Comparison of ENCODE assay signal across 9 cellular contexts in genomic region chr5:143244000-143244736, GRCh38.
DNase-seq lines count a peak whose midpoint lies in the region; ATAC-seq, FAIRE-seq and TF ChIP-seq lines count a peak whose summit lies in the region.
"Had no signal": no experiment of that assay in that cellular context is flagged by ENCODE, and none has a peak within 500 bp of the region (broad histone marks: within the 10 kb centered on the region; RNA-seq: fewer than 3 reads in every experiment).

No MANE protein-coding gene starts in this region.

- TSS peak; percentile 76 for BruUV-seq in MCF 10A (replicated peaks; lab: Mats Ljungman, UMichigan)

- no peaks in the 10 kb centered on the region for H3K9me1 ChIP-seq in keratinocyte (ENCODE audit: control insufficient read depth, extremely low read depth, insufficient read depth, low read length)

- peak overlapping the region; percentile 84 for H3K27ac Mint-ChIP-seq in MCF 10A (ENCODE audit: low read depth, unreplicated experiment)

- peak; percentile 77 for DNase-seq in HK-2 (ENCODE audit: unreplicated experiment)
- peak; percentile 98 for DNase-seq in MCF 10A (ENCODE audit: unreplicated experiment)
- peak; percentile 90 for DNase-seq in keratinocyte (ENCODE audit: low read depth, low spot score)
- DNase-seq in suprapubic skin (ENCODE audit: low spot score in 2 of 2), result peak; percentile 83 to 84
- no peak for DNase-seq in HEK293T (ENCODE audit: extremely low spot score)
- DNase-seq in GM10266 (ENCODE audit: extremely low spot score), result no peak
- no peak for DNase-seq in GDM1 (lab: John Stamatoyannopoulos, UW)
- DNase-seq: NCI-H510A treated with DMSO at 0.1 percent for 48 hours had no signal

- TF ChIP-seq POLR2A in suprapubic skin (IDR thresholded peaks at IDR 0.05), result no peak

- peak overlapping the region; percentile 66 for H2AFZ ChIP-seq in keratinocyte (ENCODE audit: control insufficient read depth, low read length)

- TF ChIP-seq EP300 in suprapubic skin (IDR thresholded peaks at IDR 0.05), result no peak

- FAIRE-seq in keratinocyte (lab: Jason Lieb, UNC), result peak; percentile 95

- intact Hi-C loops in MCF 10A (cut with micrococcal nuclease), result loop anchor here (1.0 to 10.0 kb wide), 9 partner anchors 18 to 319 kb away; partner anchors contain the start of gene NR3C1

- H4K20me1 ChIP-seq in keratinocyte (ENCODE audit: control insufficient read depth, extremely low read depth, insufficient read depth, low read length), result no peaks in the 10 kb centered on the region

- peak overlapping the region; percentile 54 for H3K4me3 Mint-ChIP-seq in MCF 10A (ENCODE audit: unreplicated experiment)

- ATAC-seq in GM21381 (IDR thresholded peaks at IDR 0.05; ENCODE audit: unreplicated experiment), result no peak

- no peak for TF ChIP-seq CTCF in MCF 10A (IDR thresholded peaks at IDR 0.05; ENCODE audit: unreplicated experiment)
- no peak for TF ChIP-seq CTCF in keratinocyte (optimal IDR thresholded peaks at IDR 0.05 in 1 of 3, IDR thresholded peaks at IDR 0.05 in 1 of 3, conservative IDR thresholded peaks at IDR 0.05 in 1 of 3; ENCODE audit: extremely low read depth in 1 of 3, insufficient read depth in 2 of 3, low read length in 3 of 3)
- TF ChIP-seq CTCF in suprapubic skin (IDR thresholded peaks at IDR 0.05), result no peak
- TF ChIP-seq CTCF in GM10266 (IDR thresholded peaks at IDR 0.05; ENCODE audit: control insufficient read depth, insufficient read depth, low read depth, missing control alignments), result no peak

- POLR2A ChIA-PET in MCF 10A (lab: Yijun Ruan, JAX) (interaction anchor here (0.8 to 4.0 kb wide), 34 partner anchors 9 to 679 kb away, joined by 3 to 94 read pairs (median 4); partner anchors contain the start of gene NR3C1), HEK293T (lab: Yijun Ruan, JAX) (interaction anchor here (0.8 kb wide), 1 partner anchor 17 kb away, joined by 3 read pairs; no protein-coding TSS in a partner anchor)

- H3K27me3 ChIP-seq in keratinocyte (ENCODE audit: control insufficient read depth, extremely low read depth, insufficient read depth, low read length), result no peaks in the 10 kb centered on the region
- no peaks in the 10 kb centered on the region for H3K27me3 ChIP-seq in suprapubic skin

- WGBS in suprapubic skin, result 59% methylated on average over 16 of the region's 16 CpGs

- H3K36me3 ChIP-seq in keratinocyte (ENCODE audit: control insufficient read depth in 2 of 2, extremely low read depth in 1 of 2, insufficient read depth in 2 of 2, low read length in 2 of 2), result no peaks in the 10 kb centered on the region
- H3K36me3 ChIP-seq in suprapubic skin, result no peaks in the 10 kb centered on the region

- H3K4me1 ChIP-seq in keratinocyte (ENCODE audit: control insufficient read depth, extremely low read depth, insufficient read depth, low read length) (peaks cover 59% of the 10 kb centered on the region), suprapubic skin (peaks cover 13% of the 10 kb centered on the region)

- H3K9me3 Mint-ChIP-seq in MCF 10A (ENCODE audit: unreplicated experiment), result peaks cover 8% of the 10 kb centered on the region

- no peaks in the 10 kb centered on the region for H3K9me3 ChIP-seq in keratinocyte (ENCODE audit: control insufficient read depth, low read depth, low read length)
- no peaks in the 10 kb centered on the region for H3K9me3 ChIP-seq in suprapubic skin

- H3K4me1 Mint-ChIP-seq in MCF 10A (ENCODE audit: insufficient read depth, unreplicated experiment), result peaks cover 61% of the 10 kb centered on the region

- dilution Hi-C loops in keratinocyte (cut with MboI; ENCODE audit: extremely low pct_ligation_motif_present, low sequenced_read_pairs), result no loop called here

- peak overlapping the region; percentile 83 for H3K9ac ChIP-seq in keratinocyte (ENCODE audit: control insufficient read depth, extremely low read depth, insufficient read depth, low read length)

- H3K4me3 ChIP-seq in keratinocyte (ENCODE audit: control insufficient read depth in 2 of 3, extremely low read depth in 1 of 3, insufficient read depth in 2 of 3, low read depth in 1 of 3, low read length in 3 of 3) (peak overlapping the region in 2 of 3 experiments; percentile 50 to 54), suprapubic skin (no peak overlapping the region)

- CTCF ChIA-PET in MCF 10A (lab: Yijun Ruan, JAX), result interaction anchor here (0.5 to 1.7 kb wide), 11 partner anchors 16 to 581 kb away, joined by 3 to 5 read pairs (median 3); no protein-coding TSS in a partner anchor
- CTCF ChIA-PET in HEK293T (lab: Yijun Ruan, JAX), result interaction anchor here (0.6 kb wide), 1 partner anchor 80 kb away, joined by 3 read pairs; no protein-coding TSS in a partner anchor

- H3K4me2 ChIP-seq in keratinocyte (ENCODE audit: control insufficient read depth, extremely low read depth, insufficient read depth, low read depth, low read length), result peak overlapping the region; percentile 87

- H3K79me2 ChIP-seq in keratinocyte (ENCODE audit: control insufficient read depth, insufficient read depth, low read length), result no peaks in the 10 kb centered on the region

- no peaks in the 10 kb centered on the region for H3K27me3 Mint-ChIP-seq in MCF 10A (ENCODE audit: insufficient read depth, unreplicated experiment)

- H3K27ac ChIP-seq in keratinocyte (ENCODE audit: control insufficient read depth, insufficient read depth, low read length) (peak overlapping the region; percentile 99), suprapubic skin (peak overlapping the region; percentile 57)

- H3K36me3 Mint-ChIP-seq in MCF 10A (ENCODE audit: insufficient read depth, unreplicated experiment), result no peaks in the 10 kb centered on the region

TF ChIP-seq in HEK293T, 16 proteins besides CTCF, POLR2A, EP300 and RAD21:
- TF ChIP-seq FOXM1 (IDR thresholded peaks at IDR 0.05; ENCODE audit: borderline replicate concordance) (no peak), ELF4 (IDR thresholded peaks at IDR 0.05) (no peak), TARDBP (IDR thresholded peaks at IDR 0.05) (no peak), CTBP1 (IDR thresholded peaks at IDR 0.05; ENCODE audit: borderline replicate concordance) (no peak), PKNOX1 (IDR thresholded peaks at IDR 0.05) (no peak), BHLHE40 (IDR thresholded peaks at IDR 0.05; ENCODE audit: borderline replicate concordance) (no peak), FOXK2 (IDR thresholded peaks at IDR 0.05) (no peak), ZNF384 (IDR thresholded peaks at IDR 0.05) (no peak), HDGF (IDR thresholded peaks at IDR 0.05; ENCODE audit: borderline replicate concordance) (no peak), SP1 (IDR thresholded peaks at IDR 0.05) (no peak), SUZ12 (IDR thresholded peaks at IDR 0.05) (no peak), LEF1 (IDR thresholded peaks at IDR 0.05; ENCODE audit: borderline replicate concordance) (no peak), L3MBTL2 (conservative IDR thresholded peaks at IDR 0.05) (no peak), ARNT (IDR thresholded peaks at IDR 0.05) (no peak), NFRKB (IDR thresholded peaks at IDR 0.05) (no peak), FOXA1 (IDR thresholded peaks at IDR 0.05) (no peak)

Comparison
In these comparisons a context has a peak if more than half of its experiments do, and no peak if none do; other contexts are left out.
1. DNase-seq: peak in HK-2 (single experiment), MCF 10A (single experiment), keratinocyte (single experiment) and suprapubic skin (2 of 2); none in HEK293T (single experiment), GM10266 (single experiment) and GDM1 (single experiment).